8 cellular contexts compared by ENCODE assay signal in the genomic region with DNA sequence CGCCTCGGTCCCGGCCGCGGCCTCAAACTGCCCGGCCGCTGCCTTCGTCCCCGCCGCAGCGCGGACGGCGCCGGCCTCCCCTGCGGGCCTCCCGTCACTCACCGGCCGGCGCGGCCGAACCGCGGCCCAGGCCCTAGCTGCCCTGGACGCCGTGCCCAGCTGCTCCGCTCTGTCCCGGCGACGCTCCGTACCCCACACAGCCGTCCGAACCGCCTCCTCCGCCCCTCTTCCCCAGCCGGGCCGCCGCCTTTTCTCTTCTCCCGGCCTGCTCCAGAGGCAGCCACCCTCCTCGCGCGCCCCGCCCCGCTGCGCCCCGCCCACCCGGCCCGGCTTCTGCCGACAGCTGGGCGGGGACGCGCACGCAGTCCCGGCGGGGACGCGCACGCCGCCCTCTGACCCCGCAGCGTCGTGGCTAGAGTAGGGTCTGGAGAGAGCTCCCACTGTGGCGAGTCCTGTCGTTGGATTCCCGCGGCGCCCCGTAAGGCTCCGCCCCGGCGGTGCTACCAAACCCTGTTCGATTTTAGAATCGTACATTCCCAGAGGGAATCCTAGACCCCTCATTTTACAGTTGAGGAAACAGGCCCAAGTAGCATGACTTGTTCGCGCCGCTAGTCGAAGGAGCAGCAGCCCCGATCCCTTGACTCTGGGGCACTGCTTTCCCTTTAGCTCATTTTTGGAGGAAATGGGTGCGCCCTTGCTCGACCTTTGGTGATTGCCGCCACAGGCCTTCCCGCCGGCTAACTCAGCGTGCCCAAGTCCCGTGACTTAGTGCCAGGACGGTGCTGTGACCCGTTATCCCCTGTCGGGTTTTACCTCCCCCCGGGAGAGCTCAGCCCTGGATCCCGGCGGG. TPM values are rescaled to one million over a fixed set of nuclear protein-coding genes. Genes with fewer than 3 reads are reported as not detected.
DNase-seq lines count a peak whose midpoint lies in the region; ATAC-seq and TF ChIP-seq lines count a peak whose summit lies in the region.

A gene with protein sequence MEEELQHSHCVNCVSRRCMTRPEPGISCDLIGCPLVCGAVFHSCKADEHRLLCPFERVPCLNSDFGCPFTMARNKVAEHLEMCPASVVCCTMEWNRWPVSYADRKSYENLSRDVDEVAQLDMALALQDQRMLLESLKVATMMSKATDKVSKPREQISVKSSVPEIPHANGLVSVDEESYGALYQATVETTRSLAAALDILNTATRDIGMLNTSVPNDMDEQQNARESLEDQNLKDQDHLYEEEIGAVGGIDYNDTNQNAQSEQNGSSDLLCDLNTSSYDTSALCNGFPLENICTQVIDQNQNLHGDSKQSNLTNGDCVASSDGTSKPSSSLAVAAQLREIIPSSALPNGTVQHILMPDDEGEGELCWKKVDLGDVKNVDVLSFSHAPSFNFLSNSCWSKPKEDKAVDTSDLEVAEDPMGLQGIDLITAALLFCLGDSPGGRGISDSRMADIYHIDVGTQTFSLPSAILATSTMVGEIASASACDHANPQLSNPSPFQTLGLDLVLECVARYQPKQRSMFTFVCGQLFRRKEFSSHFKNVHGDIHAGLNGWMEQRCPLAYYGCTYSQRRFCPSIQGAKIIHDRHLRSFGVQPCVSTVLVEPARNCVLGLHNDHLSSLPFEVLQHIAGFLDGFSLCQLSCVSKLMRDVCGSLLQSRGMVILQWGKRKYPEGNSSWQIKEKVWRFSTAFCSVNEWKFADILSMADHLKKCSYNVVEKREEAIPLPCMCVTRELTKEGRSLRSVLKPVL (minus strand): TSS at position 295 of the 850 bp plus-strand sequence. CDS start 8,390 bp downstream, outside the sequence.

- peak within 1 kb of the TSS; percentile 63 to 87 (median 79) for H3K4me3 ChIP-seq in heart right ventricle

- H3K27me3 Mint-ChIP-seq in progenitor cell of endocrine pancreas = no peaks in the 10 kb centered on the region

- peak within 1 kb of the TSS; percentile 94 for H3K4me3 Mint-ChIP-seq in progenitor cell of endocrine pancreas (ENCODE audit: low read depth)

- TF ChIP-seq CTCF in GM12873 (IDR thresholded peaks at IDR 0.05; ENCODE audit: insufficient read depth, low read depth, low read length, missing control alignments) (peak; percentile 17), heart right ventricle (IDR thresholded peaks at IDR 0.05) (peak in 4 of 9 donors; percentile 15 to 38 (median 26)), progenitor cell of endocrine pancreas (IDR thresholded peaks at IDR 0.05; ENCODE audit: unreplicated experiment) (peak; percentile 19)

- peak within 1 kb of the TSS; percentile 78 for H3K27ac ChIP-seq in adipose tissue (ENCODE audit: low read depth, low read length)
- H3K27ac ChIP-seq in heart right ventricle = peak within 1 kb of the TSS; percentile 92 to 98 (median 95)

- H3K4me1 Mint-ChIP-seq in progenitor cell of endocrine pancreas (ENCODE audit: low read depth) = peaks cover 28% of the 10 kb centered on the region

- ATAC-seq in HG02642 (IDR thresholded peaks at IDR 0.05; ENCODE audit: poor library complexity, unreplicated experiment) (peak; percentile 84), heart right ventricle (peak; percentile 97 to 99 (median 98))

- peak; percentile 89 for DNase-seq in NCI-H1105 (lab: John Stamatoyannopoulos, UW)
- DNase-seq in SW 1271 (lab: John Stamatoyannopoulos, UW) = peak; percentile 74 to 85
- DNase-seq in heart right ventricle = peak; percentile 89 to 92
- peak; percentile 87 for DNase-seq in progenitor cell of endocrine pancreas (ENCODE audit: low spot score, unreplicated experiment)
- DNase-seq in ureter (ENCODE audit: low spot score) = peak; percentile 84

- intact Hi-C loops in heart right ventricle (cut with DNase I) = loop anchor here in 6 of 10 donors (2.0 to 10.0 kb wide), 5 partner anchors 77 to 1390 kb away; a partner anchor contains a TSS

- peaks cover 1% of the 10 kb centered on the region for H3K36me3 Mint-ChIP-seq in progenitor cell of endocrine pancreas (ENCODE audit: insufficient read depth)

- peaks cover 0 to 78% (median 57%) of the 10 kb centered on the region in 9 donors for H3K4me1 ChIP-seq in heart right ventricle

- H3K27me3 ChIP-seq in heart right ventricle = no peaks in the 10 kb centered on the region

- WGBS in adipose tissue, 3 donors = 0 to 1% (median 0%) methylated on average over 71 to 91 of the region's 91 CpGs
- 0% methylated on average over 73 to 91 of the region's 91 CpGs for WGBS in heart right ventricle, 2 donors

- no peaks in the 10 kb centered on the region for H3K9me3 Mint-ChIP-seq in progenitor cell of endocrine pancreas (ENCODE audit: low read depth)

- peak within 1 kb of the TSS; percentile 98 for H3K27ac Mint-ChIP-seq in progenitor cell of endocrine pancreas

- H3K36me3 ChIP-seq in heart right ventricle = no peaks in the 10 kb centered on the region

- no peaks in the 10 kb centered on the region for H3K9me3 ChIP-seq in heart right ventricle

RNA-seq across cellular contexts. Expression of the gene that starts here (rescaled TPM):
- 1 to 10 TPM; 1.3 to 3.4 (median 3.1) TPM for polyA plus RNA-seq in adipose tissue
- total RNA-seq in heart right ventricle = 10 to 100 TPM; 10.6 to 18.4 (median 14.2) TPM
- 1 to 10 TPM; 3.6 to 8.2 TPM for polyA plus RNA-seq in heart right ventricle
- 13.1 and 13.3 TPM in 2 replicates for total RNA-seq in progenitor cell of endocrine pancreas
- total RNA-seq in ureter = 12.1 TPM

Comparison
In these comparisons a context has a peak if more than half of its experiments do, and no peak if none do; other contexts are left out.
1. Peak in every context shown above with its lines: DNase-seq, ATAC-seq, H3K4me3 ChIP-seq and H3K27ac ChIP-seq.